9 cellular contexts compared by ENCODE assay signal in genomic region chr2:42493468-42493884, GRCh38. TPM values are rescaled to one million over a fixed set of nuclear protein-coding genes. Genes with fewer than 3 reads are reported as not detected.
A peak's percentile ranks its signal among the peaks of the same experiment; 100 is the strongest.
DNase-seq lines count a peak whose midpoint lies in the region; ATAC-seq and TF ChIP-seq lines count a peak whose summit lies in the region.
"Had no signal": no experiment of that assay in that cellular context is flagged by ENCODE, and none has a peak within 500 bp of the region (broad histone marks: within the 10 kb centered on the region; RNA-seq: fewer than 3 reads in every experiment).

No MANE protein-coding gene starts in this region.

- CTCF ChIA-PET in CD8-positive, alpha-beta memory T cell (lab: Charles Lee): interaction anchor here (1.1 kb wide), 1 partner anchor 170 kb away, joined by 4 read pairs; no protein-coding TSS in a partner anchor
- CTCF ChIA-PET in HEK293 (lab: Yijun Ruan, JAX): interaction anchor here (0.6 to 1.9 kb wide), 2 partner anchors 14 to 170 kb away, joined by 3 to 9 read pairs; no protein-coding TSS in a partner anchor

- no peaks in the 10 kb centered on the region for H3K27me3 ChIP-seq in CD8-positive, alpha-beta memory T cell (ENCODE audit: insufficient read depth, low read length, poor library complexity, severe bottlenecking)
- peaks cover 3% of the 10 kb centered on the region for H3K27me3 ChIP-seq in adrenal gland

- peak in 1 of 2 donors; percentile 5 for ATAC-seq in naive B cell (ENCODE audit: low read depth in 2 of 2)
- ATAC-seq in GM19452 (IDR thresholded peaks at IDR 0.05; ENCODE audit: unreplicated experiment): no peak
- no peak for ATAC-seq in GM19467 (IDR thresholded peaks at IDR 0.05; ENCODE audit: unreplicated experiment)

- peaks cover 0 to 1% (median 0%) of the 10 kb centered on the region in 3 donors for H3K36me3 Mint-ChIP-seq in CD8-positive, alpha-beta memory T cell
- no peaks in the 10 kb centered on the region for H3K36me3 Mint-ChIP-seq in naive B cell

- no peak for TF ChIP-seq CTCF in HEK293 (tag by site-specific recombination; IDR thresholded peaks at IDR 0.05)
- TF ChIP-seq CTCF in adrenal gland (IDR thresholded peaks at IDR 0.05): no peak

- intact Hi-C loops in adrenal gland (cut with DNase I): loop anchor here in 1 of 2 donors (5.0 kb wide), 1 partner anchor 169 kb away; no protein-coding TSS in a partner anchor

- H3K27ac ChIP-seq in CD8-positive, alpha-beta memory T cell (ENCODE audit: low read depth, low read length): no peak overlapping the region
- peak overlapping the region; percentile 91 for H3K27ac ChIP-seq in HEK293 (ENCODE audit: extremely low read depth, low read depth, low read length)
- H3K27ac ChIP-seq in adrenal gland: peak overlapping the region; percentile 33 to 82 (median 70)
- H3K27ac ChIP-seq: epithelial cell of prostate had no signal

- no peaks in the 10 kb centered on the region for H3K4me1 ChIP-seq in CD8-positive, alpha-beta memory T cell (ENCODE audit: insufficient read depth, low read length)
- H3K4me1 ChIP-seq in HEK293 (ENCODE audit: control insufficient read depth, insufficient read depth, low read length) (peaks cover 16% of the 10 kb centered on the region), adrenal gland (replicated peaks in 1 of 2) (peaks cover 6 to 9% of the 10 kb centered on the region in 2 donors)

- H3K27ac Mint-ChIP-seq in CD8-positive, alpha-beta memory T cell: no peak overlapping the region
- no peak overlapping the region for H3K27ac Mint-ChIP-seq in naive B cell

- H3K4me3 Mint-ChIP-seq in CD8-positive, alpha-beta memory T cell: peak overlapping the region in 5 of 7 donors; percentile 42 to 76 (median 61)
- peak overlapping the region in 7 of 8 donors; percentile 60 to 86 (median 81) for H3K4me3 Mint-ChIP-seq in naive B cell

- H3K4me1 Mint-ChIP-seq in CD8-positive, alpha-beta memory T cell: peaks cover 7 to 12% (median 7%) of the 10 kb centered on the region in 3 donors
- H3K4me1 Mint-ChIP-seq in naive B cell: peaks cover 4 to 12% (median 5%) of the 10 kb centered on the region in 3 donors

- 0 to 4% (median 2%) methylated on average over 5 to 59 of the region's 59 CpGs for WGBS in adrenal gland, 4 donors

- H3K27me3 Mint-ChIP-seq in CD8-positive, alpha-beta memory T cell: peaks cover 16 to 30% of the 10 kb centered on the region in 2 donors
- H3K27me3 Mint-ChIP-seq in naive B cell: peaks cover 45 to 48% (median 46%) of the 10 kb centered on the region in 3 donors

- peaks cover 0 to 1% (median 0%) of the 10 kb centered on the region in 5 donors for H3K9me3 Mint-ChIP-seq in CD8-positive, alpha-beta memory T cell
- H3K9me3 Mint-ChIP-seq in naive B cell: peaks cover 0 to 3% (median 0%) of the 10 kb centered on the region in 7 donors

- H3K9me3 ChIP-seq in CD8-positive, alpha-beta memory T cell (ENCODE audit: low read length): no peaks in the 10 kb centered on the region
- H3K9me3 ChIP-seq in HEK293 (ENCODE audit: control insufficient read depth, insufficient read depth, low read depth, low read length): no peaks in the 10 kb centered on the region
- H3K9me3 ChIP-seq in adrenal gland (replicated peaks in 1 of 3): no peaks in the 10 kb centered on the region

- peak overlapping the region; percentile 5 for H3K4me3 ChIP-seq in CD8-positive, alpha-beta memory T cell (ENCODE audit: low read length)
- H3K4me3 ChIP-seq in HEK293 (ENCODE audit: low read depth, low read length) (peak overlapping the region; percentile 65), adrenal gland (peak overlapping the region in 2 of 4 donors; percentile 46 to 82)

- no peaks in the 10 kb centered on the region for H3K36me3 ChIP-seq in CD8-positive, alpha-beta memory T cell (ENCODE audit: insufficient read depth, low read length)
- H3K36me3 ChIP-seq in HEK293 (ENCODE audit: control insufficient read depth in 2 of 2, insufficient read depth in 1 of 2, low read length in 2 of 2) (no peaks in the 10 kb centered on the region), adrenal gland (replicated peaks in 1 of 2) (no peaks in the 10 kb centered on the region)

- peak in 1 of 5 donors; percentile 0 for DNase-seq in CD8-positive, alpha-beta memory T cell
- DNase-seq in adrenal gland (peak in 1 of 7 donors; percentile 26), naive B cell (no peak), EL (no peak)
- no peak for DNase-seq in stimulated activated CD4-positive, alpha-beta T cell treated with anti-CD3 and anti-CD28 coated beads, Interleukin-15, amount 100 ng/mL, for 24 hours

- TF ChIP-seq POLR2A in adrenal gland (IDR thresholded peaks at IDR 0.05): no peak

- POLR2A ChIA-PET in CD8-positive, alpha-beta memory T cell (lab: Charles Lee): no interaction called here
- POLR2A ChIA-PET in HEK293 (lab: Yijun Ruan, JAX): interaction anchor here (0.6 to 1.7 kb wide), 2 partner anchors 317 to 331 kb away, joined by 4 to 6 read pairs; no protein-coding TSS in a partner anchor

TF ChIP-seq in HEK293, 187 proteins besides CTCF, POLR2A, EP300 and RAD21:
- TF ChIP-seq PATZ1 (tag by site-specific recombination; IDR thresholded peaks at IDR 0.05) (0 out of 2 replicates have a peak, but pooled peaks have one; percentile 18), ZBTB49 (tag by site-specific recombination; IDR thresholded peaks at IDR 0.05; ENCODE audit: low read depth) (no peak)

RNA-seq across cellular contexts. Expression of gene KCNG3, which starts 0.3 kb away (rescaled TPM):
- under 1 TPM; 0.07 to 0.09 TPM for total RNA-seq in CD8-positive, alpha-beta memory T cell
- polyA plus RNA-seq in CD8-positive, alpha-beta memory T cell: not detected
- total RNA-seq in adrenal gland: 10 to 100 TPM in 2 of 8 donors, 1 to 10 TPM in 6; 1.7 to 16.0 (median 5.5) TPM
- 1 to 10 TPM in 1 of 3 donors, under 1 TPM in 2; 0.24 to 1.8 (median 0.40) TPM for polyA plus RNA-seq in adrenal gland
- polyA plus RNA-seq in naive B cell (ENCODE audit: low read depth in 6 of 6): not detected
